ENCODE assay signal across 2 cellular contexts in genomic region chr17:17827826-17828621, GRCh38.
A peak's percentile ranks its signal among the peaks of the same experiment; 100 is the strongest.
TF ChIP-seq lines count a peak whose summit lies in the region.

No MANE protein-coding gene starts in this region.

TF ChIP-seq in IMR-90, 13 proteins besides CTCF, POLR2A, EP300 and RAD21:
- TF ChIP-seq CHD1 (IDR thresholded peaks at IDR 0.05; ENCODE audit: low read depth, low read length) (no peak), CEBPB (IDR thresholded peaks at IDR 0.05; ENCODE audit: low read depth, low read length) (no peak), NFE2L2 (IDR thresholded peaks at IDR 0.05; ENCODE audit: low read depth, low read length) (no peak), USF2 (IDR thresholded peaks at IDR 0.05; ENCODE audit: low read depth, low read length) (no peak), MAZ (IDR thresholded peaks at IDR 0.05; ENCODE audit: borderline replicate concordance, low read depth, low read length) (no peak), FOS (IDR thresholded peaks at IDR 0.05; ENCODE audit: low read depth, low read length) (no peak), MAFK (IDR thresholded peaks at IDR 0.05; ENCODE audit: low read depth, low read length) (no peak), BHLHE40 (IDR thresholded peaks at IDR 0.05; ENCODE audit: low read depth, low read length) (no peak), SMC3 (IDR thresholded peaks at IDR 0.05; ENCODE audit: low read depth, low read length) (no peak), RCOR1 (IDR thresholded peaks at IDR 0.05; ENCODE audit: insufficient replicate concordance, low read length) (no peak)

TF ChIP-seq in K562, 482 proteins besides CTCF, POLR2A, EP300 and RAD21:
- TF ChIP-seq, protein P1, sequence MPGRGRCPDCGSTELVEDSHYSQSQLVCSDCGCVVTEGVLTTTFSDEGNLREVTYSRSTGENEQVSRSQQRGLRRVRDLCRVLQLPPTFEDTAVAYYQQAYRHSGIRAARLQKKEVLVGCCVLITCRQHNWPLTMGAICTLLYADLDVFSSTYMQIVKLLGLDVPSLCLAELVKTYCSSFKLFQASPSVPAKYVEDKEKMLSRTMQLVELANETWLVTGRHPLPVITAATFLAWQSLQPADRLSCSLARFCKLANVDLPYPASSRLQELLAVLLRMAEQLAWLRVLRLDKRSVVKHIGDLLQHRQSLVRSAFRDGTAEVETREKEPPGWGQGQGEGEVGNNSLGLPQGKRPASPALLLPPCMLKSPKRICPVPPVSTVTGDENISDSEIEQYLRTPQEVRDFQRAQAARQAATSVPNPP (IDR thresholded peaks at IDR 0.05; ENCODE audit: borderline replicate concordance, insufficient read depth, insufficient read length): no peak
- TF ChIP-seq CBFA2T3 (IDR thresholded peaks at IDR 0.05) (no peak), POLR2G (IDR thresholded peaks at IDR 0.05; ENCODE audit: low read depth, low read length) (peak; percentile 27; the same call in 1 of the 2 replicates), RBFOX2 (IDR thresholded peaks at IDR 0.05; ENCODE audit: low read depth, low read length) (0 out of 2 replicates have a peak, but pooled peaks have one; percentile 13), NBN (IDR thresholded peaks at IDR 0.05; ENCODE audit: low read depth) (no peak), HMGN3 (IDR thresholded peaks at IDR 0.05; ENCODE audit: borderline replicate concordance, extremely low read depth, insufficient read length, low read depth, low read length) (no peak), YY1 (IDR thresholded peaks at IDR 0.05; ENCODE audit: borderline replicate concordance in 1 of 3, control insufficient read depth in 1 of 3, extremely low read depth in 1 of 3, insufficient read depth in 3 of 3, insufficient read length in 1 of 3, insufficient replicate concordance in 2 of 3, low read depth in 1 of 3, low read length in 2 of 3) (no peak), IRF2 (CRISPR knock-in tag; IDR thresholded peaks at IDR 0.05) (no peak), NFE2 (IDR thresholded peaks at IDR 0.05; ENCODE audit: low read depth) (no peak), ZBTB7A (IDR thresholded peaks at IDR 0.05; ENCODE audit: borderline replicate concordance, control insufficient read depth, low read depth, low read length) (0 out of 2 replicates have a peak, but pooled peaks have one; percentile 19), ELK3 (CRISPR knock-in tag; IDR thresholded peaks at IDR 0.05) (no peak)
- TF ChIP-seq, protein P2, sequence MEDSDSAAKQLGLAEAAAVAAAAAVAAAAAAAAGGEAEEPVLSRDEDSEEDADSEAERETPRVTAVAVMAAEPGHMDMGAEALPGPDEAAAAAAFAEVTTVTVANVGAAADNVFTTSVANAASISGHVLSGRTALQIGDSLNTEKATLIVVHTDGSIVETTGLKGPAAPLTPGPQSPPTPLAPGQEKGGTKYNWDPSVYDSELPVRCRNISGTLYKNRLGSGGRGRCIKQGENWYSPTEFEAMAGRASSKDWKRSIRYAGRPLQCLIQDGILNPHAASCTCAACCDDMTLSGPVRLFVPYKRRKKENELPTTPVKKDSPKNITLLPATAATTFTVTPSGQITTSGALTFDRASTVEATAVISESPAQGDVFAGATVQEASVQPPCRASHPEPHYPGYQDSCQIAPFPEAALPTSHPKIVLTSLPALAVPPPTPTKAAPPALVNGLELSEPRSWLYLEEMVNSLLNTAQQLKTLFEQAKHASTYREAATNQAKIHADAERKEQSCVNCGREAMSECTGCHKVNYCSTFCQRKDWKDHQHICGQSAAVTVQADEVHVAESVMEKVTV (CRISPR knock-in tag; IDR thresholded peaks at IDR 0.05): no peak
